ENCODE assay signal across 9 cellular contexts in the genomic region with DNA sequence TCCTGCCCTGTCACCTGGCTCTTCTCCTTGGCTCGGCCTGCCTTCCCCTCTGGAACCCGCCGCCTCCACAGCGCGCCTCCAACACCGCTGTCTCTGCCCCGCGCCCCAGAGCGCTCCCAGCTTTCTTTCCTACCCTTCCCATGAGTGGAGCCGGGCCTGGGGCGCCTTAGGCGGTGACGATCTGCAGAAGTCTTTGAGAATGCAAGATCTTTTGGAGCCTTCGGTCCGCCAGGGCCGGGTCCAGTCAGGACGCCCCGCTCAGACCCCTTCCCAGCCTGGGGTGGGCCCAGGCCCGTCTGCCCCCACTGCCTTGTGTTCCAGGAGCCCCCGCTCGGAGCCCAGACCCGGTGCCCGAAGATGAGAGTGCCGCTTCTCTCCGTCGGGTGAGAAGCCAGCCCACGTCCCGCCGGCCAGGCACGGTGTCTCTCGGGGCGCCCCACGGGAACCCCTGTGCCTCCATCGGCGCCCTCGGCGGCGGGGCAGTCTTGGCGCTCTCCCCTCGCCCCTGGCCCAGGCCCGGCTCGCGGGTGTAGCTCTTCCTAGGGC. TPM values are rescaled to one million over a fixed set of nuclear protein-coding genes. Genes with fewer than 3 reads are reported as not detected.
DNase-seq lines count a peak whose midpoint lies in the region; ATAC-seq, FAIRE-seq and TF ChIP-seq lines count a peak whose summit lies in the region.
"Had no signal": no experiment of that assay in that cellular context is flagged by ENCODE, and none has a peak within 500 bp of the region (broad histone marks: within the 10 kb centered on the region; RNA-seq: fewer than 3 reads in every experiment).

No MANE protein-coding gene starts in this region.

- peaks cover 52% of the 10 kb centered on the region for H3K27me3 Mint-ChIP-seq in Caco-2 (ENCODE audit: insufficient read depth, unreplicated experiment)
- peaks cover 53% of the 10 kb centered on the region for H3K27me3 Mint-ChIP-seq in activated T-helper 17 cell treated with anti-CD3 and anti-CD28 coated beads, Interleukin-2, amount 50 U/mL, for 72 hours

- H3K9me3 ChIP-seq in Caco-2 (no peaks in the 10 kb centered on the region), psoas muscle (no peaks in the 10 kb centered on the region)

- no peak for FAIRE-seq in urothelium cell line (lab: Jason Lieb, UNC)
- FAIRE-seq: endothelial cell of umbilical vein had no signal

- ATAC-seq in activated T-helper 17 cell treated with anti-CD3 and anti-CD28 coated beads, Interleukin-2, amount 50 U/mL, for 72 hours (replicated peaks): no peak
- peak in 1 of 4 donors; percentile 10 for ATAC-seq in psoas muscle
- no peak for ATAC-seq in HG02884 (IDR thresholded peaks at IDR 0.05; ENCODE audit: unreplicated experiment)
- ATAC-seq in HG02798 (IDR thresholded peaks at IDR 0.05; ENCODE audit: poor library complexity, unreplicated experiment): no peak

- DNase-seq in Caco-2 (no peak), psoas muscle (no peak), foreskin melanocyte (no peak), urothelium cell line (ENCODE audit: low spot score) (no peak)

- H3K36me3 ChIP-seq in Caco-2 (ENCODE audit: control insufficient read depth, insufficient read depth, low read length): no peaks in the 10 kb centered on the region
- no peaks in the 10 kb centered on the region for H3K36me3 ChIP-seq in psoas muscle (ENCODE audit: insufficient read depth in 1 of 2, low read depth in 1 of 2)

- H3K4me1 ChIP-seq in Caco-2: peaks cover 9% of the 10 kb centered on the region
- H3K4me1 ChIP-seq in psoas muscle: peaks cover 11% of the 10 kb centered on the region

- 2 to 3% (median 2%) methylated on average over 40 to 43 of the region's 43 CpGs for WGBS in psoas muscle, 3 donors

- POLR2A ChIA-PET in Caco-2 (lab: Charles Lee): no interaction called here

- H3K4me3 Mint-ChIP-seq in Caco-2 (ENCODE audit: unreplicated experiment): peak overlapping the region; percentile 72
- H3K4me3 Mint-ChIP-seq in activated T-helper 17 cell treated with anti-CD3 and anti-CD28 coated beads, Interleukin-2, amount 50 U/mL, for 72 hours: peak overlapping the region; percentile 71

- CTCF ChIA-PET in Caco-2 (lab: Charles Lee): interaction anchor here (0.5 kb wide), 1 partner anchor 479 kb away, joined by 4 read pairs; no protein-coding TSS in a partner anchor

- H3K27ac Mint-ChIP-seq in Caco-2 (ENCODE audit: unreplicated experiment): no peak overlapping the region
- no peak overlapping the region for H3K27ac Mint-ChIP-seq in activated T-helper 17 cell treated with anti-CD3 and anti-CD28 coated beads, Interleukin-2, amount 50 U/mL, for 72 hours

- TF ChIP-seq CTCF in Caco-2 (IDR thresholded peaks at IDR 0.05; ENCODE audit: insufficient read depth in 1 of 2, low read depth in 1 of 2, low read length in 1 of 2, severe bottlenecking in 1 of 2, unreplicated experiment in 1 of 2) (no peak), psoas muscle (IDR thresholded peaks at IDR 0.05) (no peak)

- H3K27me3 ChIP-seq in Caco-2 (replicated peaks; ENCODE audit: control insufficient read depth, insufficient read depth, low read length) (peaks cover 2% of the 10 kb centered on the region; the same call in 1 of the 2 replicates), psoas muscle (ENCODE audit: insufficient read depth in 3 of 3, low read length in 2 of 3) (peaks cover 0 to 78% (median 24%) of the 10 kb centered on the region in 3 donors)

- no TSS peak for BruUV-seq in Caco-2 (replicated peaks; lab: Mats Ljungman, UMichigan)

- no peaks in the 10 kb centered on the region for H3K4me1 Mint-ChIP-seq in Caco-2 (ENCODE audit: low read depth, unreplicated experiment)
- H3K4me1 Mint-ChIP-seq in activated T-helper 17 cell treated with anti-CD3 and anti-CD28 coated beads, Interleukin-2, amount 50 U/mL, for 72 hours: peaks cover 10% of the 10 kb centered on the region

- no peaks in the 10 kb centered on the region for H3K9me3 Mint-ChIP-seq in Caco-2 (ENCODE audit: unreplicated experiment)
- no peaks in the 10 kb centered on the region for H3K9me3 Mint-ChIP-seq in activated T-helper 17 cell treated with anti-CD3 and anti-CD28 coated beads, Interleukin-2, amount 50 U/mL, for 72 hours

- 0 out of 2 replicates have a peak overlapping the region, but pooled peaks have one; percentile 9 for H3K4me3 ChIP-seq in Caco-2 (ENCODE audit: low read depth, low read length)
- H3K4me3 ChIP-seq in iPS-11a (ENCODE audit: low read depth, low read length): peak overlapping the region; percentile 31
- H3K4me3 ChIP-seq in psoas muscle: peak overlapping the region; percentile 59

- H3K36me3 Mint-ChIP-seq in Caco-2 (ENCODE audit: insufficient read depth, unreplicated experiment): no peaks in the 10 kb centered on the region
- no peaks in the 10 kb centered on the region for H3K36me3 Mint-ChIP-seq in activated T-helper 17 cell treated with anti-CD3 and anti-CD28 coated beads, Interleukin-2, amount 50 U/mL, for 72 hours (ENCODE audit: low read depth)

- intact Hi-C loops in Caco-2 (cut with micrococcal nuclease; ENCODE audit: unreplicated experiment): no loop called here
- intact Hi-C loops in psoas muscle (cut with DNase I): no loop called here

- H3K27ac ChIP-seq in psoas muscle: no peak overlapping the region

RNA-seq across cellular contexts. Expression of a gene that starts 40.0 kb away (rescaled TPM):
- total RNA-seq in Caco-2 (2022) (9.3 and 13.5 TPM in 2 replicates), psoas muscle (10 to 100 TPM in 1 of 4 donors, 1 to 10 TPM in 3; 8.7 to 12.1 (median 8.9) TPM)
- 10 to 100 TPM; 11.3 to 18.2 TPM for total RNA-seq in activated T-helper 17 cell treated with anti-CD3 and anti-CD28 coated beads, Interleukin-2, amount 50 U/mL, for 72 hours
- polyA plus RNA-seq in psoas muscle: 10 to 100 TPM; 11.1 to 30.6 (median 18.3) TPM

RNA-seq across cellular contexts. Expression of a gene that starts 49.7 kb away (rescaled TPM):
- total RNA-seq in Caco-2 (2022): 44.7 and 46.9 TPM in 2 replicates
- 1 to 10 TPM; 3.8 to 6.4 TPM for total RNA-seq in activated T-helper 17 cell treated with anti-CD3 and anti-CD28 coated beads, Interleukin-2, amount 50 U/mL, for 72 hours
- 10 to 100 TPM in 3 of 4 donors, 1 to 10 TPM in 1; 9.4 to 16.0 (median 13.4) TPM for total RNA-seq in psoas muscle
- polyA plus RNA-seq in psoas muscle: 10 to 100 TPM; 12.0 to 20.5 (median 14.5) TPM

Comparison
In these comparisons a context has a peak if more than half of its experiments do, and no peak if none do; other contexts are left out.
1. H3K4me3 ChIP-seq: peak in every context shown above with its lines; median percentile 59 in psoas muscle; 31 in iPS-11a; 9 in Caco-2.